10 cellular contexts compared by ENCODE assay signal in the genomic region with DNA sequence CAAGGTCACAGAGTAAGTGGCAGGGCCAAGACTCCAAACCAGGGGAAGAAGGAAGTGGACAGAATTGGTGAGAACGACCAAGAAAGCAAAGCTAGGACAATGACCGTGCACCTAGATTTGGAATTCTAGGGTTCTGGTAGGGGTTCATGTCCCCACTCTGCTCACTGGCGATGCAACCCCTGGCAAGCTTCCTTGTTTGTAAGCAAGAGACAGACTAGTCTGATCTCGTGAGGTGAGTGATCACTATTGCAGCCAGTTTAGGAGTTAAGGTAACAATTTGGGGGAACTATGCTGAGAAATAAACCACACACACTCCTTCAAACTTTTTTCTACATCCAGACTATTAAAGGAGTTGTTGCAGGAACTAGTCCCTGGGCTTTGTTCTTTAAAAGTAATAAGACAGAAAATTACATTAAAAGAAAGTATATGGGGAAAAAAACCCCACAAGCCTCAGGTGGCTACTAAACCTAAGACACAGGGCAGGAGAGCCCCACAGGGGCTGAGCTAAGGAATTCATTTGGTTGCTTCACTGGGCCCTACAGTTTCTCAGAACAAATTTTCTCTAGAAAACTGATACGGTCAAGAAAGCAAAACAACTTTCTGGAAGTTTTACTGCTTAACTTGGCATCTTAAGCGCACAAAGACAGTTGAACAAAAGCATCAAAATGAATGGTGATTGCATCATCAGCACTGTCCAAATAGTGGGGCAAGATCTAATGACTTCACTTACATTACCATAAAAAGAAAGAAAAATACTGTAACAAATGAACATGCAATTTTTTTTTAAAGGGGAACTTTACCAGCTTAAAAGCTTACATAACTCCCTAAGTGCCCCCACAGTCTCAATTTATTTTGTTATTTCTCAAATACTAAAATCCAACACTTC. TPM values are rescaled to one million over a fixed set of nuclear protein-coding genes. Genes with fewer than 3 reads are reported as not detected.
A peak's percentile ranks its signal among the peaks of the same experiment; 100 is the strongest.
DNase-seq lines count a peak whose midpoint lies in the region; ATAC-seq and TF ChIP-seq lines count a peak whose summit lies in the region.
"Had no signal": no experiment of that assay in that cellular context is flagged by ENCODE, and none has a peak within 500 bp of the region (broad histone marks: within the 10 kb centered on the region; RNA-seq: fewer than 3 reads in every experiment).

No MANE protein-coding gene starts in this region.

- TF ChIP-seq CTCF in hepatocyte (IDR thresholded peaks at IDR 0.05; ENCODE audit: poor library complexity) (no peak), thyroid gland (IDR thresholded peaks at IDR 0.05) (no peak)

- H3K4me1 ChIP-seq in hepatocyte (ENCODE audit: insufficient read depth) = no peaks in the 10 kb centered on the region
- H3K4me1 ChIP-seq in thyroid gland = peaks cover 14 to 16% of the 10 kb centered on the region in 2 donors

- 73% methylated on average over 6 of the region's 6 CpGs for WGBS in hepatocyte (ENCODE audit: low lambda C conversion rate, missing lambda C conversion rate)
- 76 to 78% methylated on average over 6 of the region's 6 CpGs for WGBS in thyroid gland, 2 donors

- no peak for ATAC-seq in HG02642 (IDR thresholded peaks at IDR 0.05; ENCODE audit: poor library complexity, unreplicated experiment)

- no peak overlapping the region for H3K4me3 Mint-ChIP-seq in activated naive CD4-positive, alpha-beta T cell treated with anti-CD3 and anti-CD28 coated beads, Interleukin-2, amount 50 U/mL, for 24 hours
- H3K4me3 Mint-ChIP-seq in activated naive CD8-positive, alpha-beta T cell treated with anti-CD3 and anti-CD28 coated beads for 36 hours = no peak overlapping the region

- no peaks in the 10 kb centered on the region for H3K9me3 Mint-ChIP-seq in activated naive CD4-positive, alpha-beta T cell treated with anti-CD3 and anti-CD28 coated beads, Interleukin-2, amount 50 U/mL, for 24 hours
- no peaks in the 10 kb centered on the region for H3K9me3 Mint-ChIP-seq in activated naive CD8-positive, alpha-beta T cell treated with anti-CD3 and anti-CD28 coated beads for 36 hours

- H2AFZ ChIP-seq in hepatocyte = no peak overlapping the region

- peak overlapping the region; percentile 30 for H3K27ac Mint-ChIP-seq in activated naive CD4-positive, alpha-beta T cell treated with anti-CD3 and anti-CD28 coated beads, Interleukin-2, amount 50 U/mL, for 24 hours
- H3K27ac Mint-ChIP-seq in activated naive CD8-positive, alpha-beta T cell treated with anti-CD3 and anti-CD28 coated beads for 36 hours = peak overlapping the region; percentile 86

- H3K4me3 ChIP-seq in hepatocyte = no peak overlapping the region
- H3K4me3 ChIP-seq in thyroid gland (replicated peaks in 1 of 3) = no peak overlapping the region
- H3K4me3 ChIP-seq: pancreas had no signal

- no peaks in the 10 kb centered on the region for H3K27me3 Mint-ChIP-seq in activated naive CD4-positive, alpha-beta T cell treated with anti-CD3 and anti-CD28 coated beads, Interleukin-2, amount 50 U/mL, for 24 hours
- no peaks in the 10 kb centered on the region for H3K27me3 Mint-ChIP-seq in activated naive CD8-positive, alpha-beta T cell treated with anti-CD3 and anti-CD28 coated beads for 36 hours

- H3K27me3 ChIP-seq in hepatocyte (no peaks in the 10 kb centered on the region), thyroid gland (no peaks in the 10 kb centered on the region)
- H3K27me3 ChIP-seq: pancreas had no signal

- H3K9me3 ChIP-seq in hepatocyte (ENCODE audit: low read depth) (no peaks in the 10 kb centered on the region), thyroid gland (no peaks in the 10 kb centered on the region)
- H3K9me3 ChIP-seq: pancreas had no signal

- peak overlapping the region; percentile 59 for H3K27ac ChIP-seq in hepatocyte
- peak overlapping the region in 2 of 3 donors; percentile 21 to 74 for H3K27ac ChIP-seq in thyroid gland

- intact Hi-C loops in thyroid gland (cut with DNase I) = no loop called here

- no peak for TF ChIP-seq POLR2A in thyroid gland (IDR thresholded peaks at IDR 0.05)

- no peaks in the 10 kb centered on the region for H4K20me1 ChIP-seq in hepatocyte (ENCODE audit: insufficient read depth, poor library complexity, severe bottlenecking)

- no peaks in the 10 kb centered on the region for H3K9me2 ChIP-seq in hepatocyte (replicated peaks; ENCODE audit: insufficient read depth)

- peaks cover 10% of the 10 kb centered on the region for H3K79me2 ChIP-seq in hepatocyte

- DNase-seq in activated naive CD4-positive, alpha-beta T cell treated with anti-CD3 and anti-CD28 coated beads, Interleukin-2, amount 50 U/mL, for 16 hours = no peak
- DNase-seq in activated naive CD8-positive, alpha-beta T cell treated with anti-CD3 and anti-CD28 coated beads for 36 hours = no peak
- DNase-seq in hepatocyte (ENCODE audit: low spot score) (no peak), thyroid gland (no peak), NCI-H526 (lab: John Stamatoyannopoulos, UW) (no peak), NCI-H146 treated with DMSO at 0.1 percent for 48 hours (lab: John Stamatoyannopoulos, UW; ENCODE audit: unreplicated experiment) (no peak)
- DNase-seq: pancreas, substantia nigra had no signal

- H3K36me3 Mint-ChIP-seq in activated naive CD4-positive, alpha-beta T cell treated with anti-CD3 and anti-CD28 coated beads, Interleukin-2, amount 50 U/mL, for 24 hours = peaks cover 27% of the 10 kb centered on the region
- peaks cover 63% of the 10 kb centered on the region for H3K36me3 Mint-ChIP-seq in activated naive CD8-positive, alpha-beta T cell treated with anti-CD3 and anti-CD28 coated beads for 36 hours

- H3K4me2 ChIP-seq in hepatocyte = no peak overlapping the region

- peaks cover 90% of the 10 kb centered on the region for H3K4me1 Mint-ChIP-seq in activated naive CD4-positive, alpha-beta T cell treated with anti-CD3 and anti-CD28 coated beads, Interleukin-2, amount 50 U/mL, for 24 hours
- H3K4me1 Mint-ChIP-seq in activated naive CD8-positive, alpha-beta T cell treated with anti-CD3 and anti-CD28 coated beads for 36 hours = peaks cover 81% of the 10 kb centered on the region

- no peaks in the 10 kb centered on the region for H3K36me3 ChIP-seq in hepatocyte (replicated peaks; ENCODE audit: insufficient read depth, low read depth)
- peaks cover 8 to 11% of the 10 kb centered on the region in 2 donors for H3K36me3 ChIP-seq in thyroid gland

RNA-seq across cellular contexts. Expression of gene XPO6, which starts 47.8 kb away (rescaled TPM):
- 100 to 1,000 TPM; 234 to 241 TPM for total RNA-seq in activated naive CD8-positive, alpha-beta T cell treated with anti-CD3 and anti-CD28 coated beads for 36 hours
- total RNA-seq in hepatocyte (49.7 and 111 TPM in 2 replicates), thyroid gland (100 to 1,000 TPM in 3 of 4 donors, 10 to 100 TPM in 1; 88.2 to 160 (median 118) TPM)
- polyA plus RNA-seq in hepatocyte = 39.8 and 48.8 TPM in 2 replicates
